1 cellular context compared by ENCODE assay signal in genomic region chr7:139505563-139505962, GRCh38.
TF ChIP-seq lines count a peak whose summit lies in the region.

No MANE protein-coding gene starts in this region.

TF ChIP-seq in GM12878, 131 proteins besides CTCF, POLR2A, EP300 and RAD21 (continued from another document):
- TF ChIP-seq, protein P1, sequence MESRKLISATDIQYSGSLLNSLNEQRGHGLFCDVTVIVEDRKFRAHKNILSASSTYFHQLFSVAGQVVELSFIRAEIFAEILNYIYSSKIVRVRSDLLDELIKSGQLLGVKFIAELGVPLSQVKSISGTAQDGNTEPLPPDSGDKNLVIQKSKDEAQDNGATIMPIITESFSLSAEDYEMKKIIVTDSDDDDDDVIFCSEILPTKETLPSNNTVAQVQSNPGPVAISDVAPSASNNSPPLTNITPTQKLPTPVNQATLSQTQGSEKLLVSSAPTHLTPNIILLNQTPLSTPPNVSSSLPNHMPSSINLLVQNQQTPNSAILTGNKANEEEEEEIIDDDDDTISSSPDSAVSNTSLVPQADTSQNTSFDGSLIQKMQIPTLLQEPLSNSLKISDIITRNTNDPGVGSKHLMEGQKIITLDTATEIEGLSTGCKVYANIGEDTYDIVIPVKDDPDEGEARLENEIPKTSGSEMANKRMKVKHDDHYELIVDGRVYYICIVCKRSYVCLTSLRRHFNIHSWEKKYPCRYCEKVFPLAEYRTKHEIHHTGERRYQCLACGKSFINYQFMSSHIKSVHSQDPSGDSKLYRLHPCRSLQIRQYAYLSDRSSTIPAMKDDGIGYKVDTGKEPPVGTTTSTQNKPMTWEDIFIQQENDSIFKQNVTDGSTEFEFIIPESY (IDR thresholded peaks at IDR 0.05) = peak; percentile 96
- TF ChIP-seq PAX8 (IDR thresholded peaks at IDR 0.05) (no peak), EED (IDR thresholded peaks at IDR 0.05; ENCODE audit: low read depth) (no peak), CREB1 (IDR thresholded peaks at IDR 0.05; ENCODE audit: low read depth) (no peak)
